In genomic region chr3:25592510-25592968, GRCh38 we compare ENCODE assay signal across 1 cellular context.
TF ChIP-seq lines count a peak whose summit lies in the region.

No MANE protein-coding gene starts in this region.

TF ChIP-seq in K562, 482 proteins besides CTCF, POLR2A, EP300 and RAD21 (continued from another document and continues in another):
- TF ChIP-seq ZBTB40 (IDR thresholded peaks at IDR 0.05): no peak
- TF ChIP-seq ZBTB40 (CRISPR knock-in tag; IDR thresholded peaks at IDR 0.05): no peak
- no peak for TF ChIP-seq TFAP4 (CRISPR knock-in tag; IDR thresholded peaks at IDR 0.05; ENCODE audit: borderline replicate concordance)
- no peak for TF ChIP-seq RBM25 (IDR thresholded peaks at IDR 0.05; ENCODE audit: low read depth, low read length, severe bottlenecking)
- no peak for TF ChIP-seq GTF2B (IDR thresholded peaks at IDR 0.05; ENCODE audit: extremely low read depth, insufficient read length)
- TF ChIP-seq E2F3 (CRISPR knock-in tag; IDR thresholded peaks at IDR 0.05): no peak
- TF ChIP-seq E2F6 (IDR thresholded peaks at IDR 0.05; ENCODE audit: borderline replicate concordance in 1 of 2, extremely low read depth in 1 of 2, insufficient read depth in 1 of 2, insufficient read length in 1 of 2, low read depth in 1 of 2, low read length in 1 of 2, poor library complexity in 1 of 2, severe bottlenecking in 1 of 2): no peak
- TF ChIP-seq TEAD4 (IDR thresholded peaks at IDR 0.05; ENCODE audit: low read length): peak; percentile 42
- no peak for TF ChIP-seq TEAD4 (CRISPR knock-in tag; IDR thresholded peaks at IDR 0.05; ENCODE audit: borderline replicate concordance)
- TF ChIP-seq ZNF695 (CRISPR knock-in tag; IDR thresholded peaks at IDR 0.05): no peak
- no peak for TF ChIP-seq ZNF324 (CRISPR knock-in tag; IDR thresholded peaks at IDR 0.05)
- TF ChIP-seq BRD4 (IDR thresholded peaks at IDR 0.05): no peak; the same call in 1 of the 2 replicates
- TF ChIP-seq ZBTB43 (CRISPR knock-in tag; IDR thresholded peaks at IDR 0.05): no peak
- TF ChIP-seq NONO (IDR thresholded peaks at IDR 0.05; ENCODE audit: low read depth in 2 of 2, low read length in 1 of 2): no peak
- no peak for TF ChIP-seq ZNF232 (CRISPR knock-in tag; IDR thresholded peaks at IDR 0.05)
- TF ChIP-seq ZBTB5 (IDR thresholded peaks at IDR 0.05): no peak
- TF ChIP-seq CSDE1 (IDR thresholded peaks at IDR 0.05): no peak
- no peak for TF ChIP-seq JUN (IDR thresholded peaks at IDR 0.05; ENCODE audit: borderline replicate concordance, low read depth, low read length)
- no peak for TF ChIP-seq JUN (CRISPR knock-in tag; IDR thresholded peaks at IDR 0.05; ENCODE audit: borderline replicate concordance)
- no peak for TF ChIP-seq KDM2B (CRISPR knock-in tag; IDR thresholded peaks at IDR 0.05)
- no peak for TF ChIP-seq ZBTB17 (CRISPR knock-in tag; IDR thresholded peaks at IDR 0.05)
- TF ChIP-seq SFPQ (IDR thresholded peaks at IDR 0.05; ENCODE audit: low read depth, low read length): no peak
- no peak for TF ChIP-seq U2AF1 (optimal IDR thresholded peaks at IDR 0.05; ENCODE audit: low read depth, low read length)
- TF ChIP-seq THRB (CRISPR knock-in tag; conservative IDR thresholded peaks at IDR 0.05): no peak
- peak; percentile 52; the same call in 1 of the 2 replicates for TF ChIP-seq NFE2L1 (tag; IDR thresholded peaks at IDR 0.05; ENCODE audit: borderline replicate concordance, low read depth)
- peak; percentile 17 for TF ChIP-seq NEUROD1 (IDR thresholded peaks at IDR 0.05; ENCODE audit: borderline replicate concordance, low read depth, low read length, partially characterized antibody)
- TF ChIP-seq SREBF1 (IDR thresholded peaks at IDR 0.05; ENCODE audit: borderline replicate concordance, low read depth, low read length): no peak
- peak; percentile 62; the same call in 1 of the 2 replicates for TF ChIP-seq EHMT2 (IDR thresholded peaks at IDR 0.05)
- no peak for TF ChIP-seq KDM5B (IDR thresholded peaks at IDR 0.05; ENCODE audit: insufficient replicate concordance, low read depth, low read length)
- no peak for TF ChIP-seq ZBTB9 (CRISPR knock-in tag; IDR thresholded peaks at IDR 0.05)
- TF ChIP-seq ZNF263 (CRISPR knock-in tag; IDR thresholded peaks at IDR 0.05; ENCODE audit: borderline replicate concordance): no peak
- no peak for TF ChIP-seq YBX1 (IDR thresholded peaks at IDR 0.05)
- no peak for TF ChIP-seq SP2 (IDR thresholded peaks at IDR 0.05; ENCODE audit: extremely low read depth, low read depth, low read length, poor library complexity, severe bottlenecking)
- TF ChIP-seq ELK1 (CRISPR knock-in tag; IDR thresholded peaks at IDR 0.05): no peak
- TF ChIP-seq MAFK (IDR thresholded peaks at IDR 0.05; ENCODE audit: low read length): peak; percentile 76
- TF ChIP-seq ZFP36 (IDR thresholded peaks at IDR 0.05; ENCODE audit: low read depth, low read length, partially characterized antibody): peak; percentile 25
